ENCODE assay signal across 8 cellular contexts in the genomic region with DNA sequence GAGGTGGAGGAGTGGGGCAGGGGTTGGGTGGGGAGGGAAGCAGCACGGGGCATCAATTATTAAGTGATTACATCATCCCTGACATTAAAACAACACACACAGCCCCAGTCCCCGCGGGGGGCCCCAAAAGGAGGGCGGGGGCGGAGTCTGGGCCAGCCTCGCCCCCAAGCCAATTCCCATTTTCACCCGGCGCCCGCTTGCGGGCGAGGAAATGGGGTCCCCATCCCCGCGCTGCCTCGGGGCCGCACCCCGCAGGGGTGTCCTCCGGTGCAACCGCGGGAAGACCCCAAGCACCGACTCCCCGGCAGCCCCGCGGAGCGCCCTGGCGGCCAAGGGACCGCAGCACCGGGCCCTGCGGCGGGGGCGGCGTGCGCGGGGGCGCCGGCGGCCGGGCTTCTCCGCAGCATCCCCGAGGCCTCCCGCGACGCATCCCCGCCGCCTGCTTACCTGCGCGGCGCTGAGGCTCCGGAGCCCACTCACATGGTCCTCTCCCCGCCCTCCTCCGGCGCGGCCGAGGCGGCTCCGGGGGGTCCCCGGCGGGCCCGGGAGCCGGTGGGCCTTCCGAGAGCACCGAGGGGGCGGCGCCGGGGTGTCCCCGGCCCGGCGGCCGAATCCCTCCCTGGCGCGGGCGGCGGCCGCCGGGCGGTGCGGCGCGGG. TPM values are rescaled to one million over a fixed set of nuclear protein-coding genes. Genes with fewer than 3 reads are reported as not detected.
DNase-seq lines count a peak whose midpoint lies in the region; ATAC-seq and TF ChIP-seq lines count a peak whose summit lies in the region.

No MANE protein-coding gene starts in this region.

- H3K4me3 ChIP-seq in fibroblast of villous mesenchyme (ENCODE audit: low read depth, low read length), result peak overlapping the region; percentile 77
- H3K4me3 ChIP-seq in neutrophil (ENCODE audit: low read depth in 1 of 2, low read length in 1 of 2), result peak overlapping the region; percentile 72 to 85
- peak overlapping the region; percentile 35 to 62 (median 57) for H3K4me3 ChIP-seq in thyroid gland (replicated peaks in 1 of 3)

- H3K36me3 ChIP-seq in neutrophil (no peaks in the 10 kb centered on the region), thyroid gland (no peaks in the 10 kb centered on the region)

- ATAC-seq in HG02759 (IDR thresholded peaks at IDR 0.05; ENCODE audit: unreplicated experiment), result peak; percentile 23

- peak in 1 of 2 donors; percentile 0 for TF ChIP-seq POLR2A in thyroid gland (IDR thresholded peaks at IDR 0.05)

- no peak for TF ChIP-seq CTCF in GM13977 (IDR thresholded peaks at IDR 0.05; ENCODE audit: extremely low read depth, insufficient read depth, missing control alignments)
- no peak for TF ChIP-seq CTCF in fibroblast of villous mesenchyme (IDR thresholded peaks at IDR 0.05; ENCODE audit: insufficient read depth, low read depth, low read length)
- TF ChIP-seq CTCF in neutrophil (IDR thresholded peaks at IDR 0.05), result no peak
- peak in 1 of 6 experiments; percentile 12 for TF ChIP-seq CTCF in thyroid gland (IDR thresholded peaks at IDR 0.05)

- WGBS in thyroid gland, 2 donors, result 0 to 4% methylated on average over 6 to 15 of the region's 78 CpGs

- H3K9me3 ChIP-seq in neutrophil (no peaks in the 10 kb centered on the region), thyroid gland (no peaks in the 10 kb centered on the region)

- H3K27ac ChIP-seq in neutrophil (no peak overlapping the region), thyroid gland (peak overlapping the region in 2 of 3 donors; percentile 48 to 73)

- intact Hi-C loops in thyroid gland (cut with DNase I), result loop anchor here (10.0 kb wide), 2 partner anchors 122 to 158 kb away; no protein-coding TSS in a partner anchor

- H3K4me1 ChIP-seq in neutrophil (ENCODE audit: control insufficient read depth in 1 of 2, insufficient read depth in 1 of 2, low read depth in 1 of 2, low read length in 1 of 2) (peaks cover 14 to 25% of the 10 kb centered on the region in 2 experiments), thyroid gland (peaks cover 0 to 24% of the 10 kb centered on the region in 2 donors)

- in situ Hi-C loops in GM13977 (cut with MboI; ENCODE audit: low pct_unique_long_range_greater_than_20kb, low sequenced_read_pairs, unreplicated experiment), result no loop called here

- peak; percentile 36 for DNase-seq in GM13977 (ENCODE audit: low spot score)
- DNase-seq in NCI-H226, result peak; percentile 44
- peak; percentile 56 for DNase-seq in activated T-helper 1 cell treated with Interleukin-2 at 50 U/mL for 16 hours (ENCODE audit: low read depth)
- DNase-seq in fibroblast of villous mesenchyme (ENCODE audit: low read depth), result peak; percentile 42
- DNase-seq in thyroid gland, result peak; percentile 25 to 31
- no peak for DNase-seq in GF-D8 (lab: John Stamatoyannopoulos, UW)

- peaks cover 77% of the 10 kb centered on the region for H3K27me3 ChIP-seq in neutrophil
- no peaks in the 10 kb centered on the region for H3K27me3 ChIP-seq in thyroid gland

RNA-seq across cellular contexts. Expression of gene FYN, which starts 0.6 kb away (rescaled TPM):
- 26.8 and 35.1 TPM in 2 replicates for total RNA-seq in fibroblast of villous mesenchyme
- total RNA-seq in thyroid gland, result 100 to 1,000 TPM in 2 of 4 donors, 10 to 100 TPM in 2; 67.0 to 206 (median 95.9) TPM
